1 cellular context compared by ENCODE assay signal in genomic region chr7:130910949-130911944, GRCh38.
TF ChIP-seq lines count a peak whose summit lies in the region.

No MANE protein-coding gene starts in this region.

TF ChIP-seq in HepG2, 621 proteins besides CTCF, POLR2A, EP300 and RAD21 (continued from another document and continues in another):
- TF ChIP-seq ZNF407 (CRISPR knock-in tag; IDR thresholded peaks at IDR 0.05; ENCODE audit: not compliant biosample characterization): no peak
- TF ChIP-seq ELF3 (CRISPR knock-in tag; IDR thresholded peaks at IDR 0.05): no peak
- no peak for TF ChIP-seq SOX13 (IDR thresholded peaks at IDR 0.05)
- TF ChIP-seq SOX13 (CRISPR knock-in tag; conservative IDR thresholded peaks at IDR 0.05 in 1 of 2, IDR thresholded peaks at IDR 0.05 in 1 of 2): peak in 1 of 2 experiments; percentile 36; a peak in 1 of 4 replicates
- no peak for TF ChIP-seq RNF2 (conservative IDR thresholded peaks at IDR 0.05; ENCODE audit: low read depth)
- 0 out of 2 replicates have a peak, but pooled peaks have one; percentile 4 for TF ChIP-seq SMYD3 (CRISPR knock-in tag; IDR thresholded peaks at IDR 0.05)
- peak; percentile 64 for TF ChIP-seq POLR2G (IDR thresholded peaks at IDR 0.05; ENCODE audit: low read depth, low read length)
- peak; percentile 26; the same call in 1 of the 2 replicates for TF ChIP-seq SAP130 (CRISPR knock-in tag; IDR thresholded peaks at IDR 0.05; ENCODE audit: low read depth)
- no peak for TF ChIP-seq ZNF431 (CRISPR knock-in tag; IDR thresholded peaks at IDR 0.05; ENCODE audit: borderline replicate concordance, low read depth)
- no peak for TF ChIP-seq FOXJ3 (CRISPR knock-in tag; IDR thresholded peaks at IDR 0.05; ENCODE audit: borderline replicate concordance)
- 0 out of 2 replicates have a peak, but pooled peaks have one; percentile 36 for TF ChIP-seq FOSL2 (CRISPR knock-in tag; IDR thresholded peaks at IDR 0.05)
- peak; percentile 82 for TF ChIP-seq ZMYM3 (CRISPR knock-in tag; IDR thresholded peaks at IDR 0.05)
- TF ChIP-seq ZNF574 (CRISPR knock-in tag; IDR thresholded peaks at IDR 0.05): no peak
- no peak for TF ChIP-seq FOXK2 (IDR thresholded peaks at IDR 0.05)
- no peak for TF ChIP-seq ZNF318 (CRISPR knock-in tag; IDR thresholded peaks at IDR 0.05)
- TF ChIP-seq NFIC (IDR thresholded peaks at IDR 0.05; ENCODE audit: low read length): 0 out of 2 replicates have a peak, but pooled peaks have one; percentile 14
- no peak for TF ChIP-seq RCOR2 (CRISPR knock-in tag; IDR thresholded peaks at IDR 0.05)
- no peak for TF ChIP-seq MYNN (CRISPR knock-in tag; IDR thresholded peaks at IDR 0.05; ENCODE audit: low read depth)
- no peak for TF ChIP-seq CHCHD3 (CRISPR knock-in tag; IDR thresholded peaks at IDR 0.05)
- peak; percentile 77 for TF ChIP-seq RARA (CRISPR knock-in tag; IDR thresholded peaks at IDR 0.05)
- TF ChIP-seq NFRKB (IDR thresholded peaks at IDR 0.05): no peak
- TF ChIP-seq TEAD3 (CRISPR knock-in tag; optimal IDR thresholded peaks at IDR 0.05; ENCODE audit: borderline replicate concordance): peak; percentile 9
- no peak for TF ChIP-seq HNF1A (IDR thresholded peaks at IDR 0.05; ENCODE audit: low read depth)
- no peak for TF ChIP-seq HNF1A (CRISPR knock-in tag; IDR thresholded peaks at IDR 0.05; ENCODE audit: borderline replicate concordance)
- peak; percentile 54; the same call in 1 of the 2 replicates for TF ChIP-seq ZNF121 (CRISPR knock-in tag; IDR thresholded peaks at IDR 0.05)
- no peak for TF ChIP-seq JARID2 (CRISPR knock-in tag; IDR thresholded peaks at IDR 0.05; ENCODE audit: insufficient replicate concordance)
- no peak for TF ChIP-seq ZNF784 (CRISPR knock-in tag; IDR thresholded peaks at IDR 0.05; ENCODE audit: borderline replicate concordance)
- TF ChIP-seq PATZ1 (CRISPR knock-in tag; IDR thresholded peaks at IDR 0.05): peak; percentile 9; the same call in 1 of the 2 replicates
- TF ChIP-seq ZNF383 (CRISPR knock-in tag; IDR thresholded peaks at IDR 0.05; ENCODE audit: borderline replicate concordance): no peak
